Comparison of ENCODE assay signal across 8 cellular contexts in genomic region chr6:12011276-12012112, GRCh38. TPM values are rescaled to one million over a fixed set of nuclear protein-coding genes. Genes with fewer than 3 reads are reported as not detected.
A peak's percentile ranks its signal among the peaks of the same experiment; 100 is the strongest.
DNase-seq lines count a peak whose midpoint lies in the region; ATAC-seq and TF ChIP-seq lines count a peak whose summit lies in the region.

No MANE protein-coding gene starts in this region.

- no peak overlapping the region for H2AFZ ChIP-seq in PC-9

- TF ChIP-seq CTCF in PC-9 (conservative IDR thresholded peaks at IDR 0.05): no peak

- H3K27ac Mint-ChIP-seq in activated T-cell treated with anti-CD3 and anti-CD28 coated beads, Interleukin-2, amount 50 U/mL, for 24 hours: peak overlapping the region; percentile 97
- peak overlapping the region; percentile 95 to 100 (median 98) for H3K27ac Mint-ChIP-seq in naive B cell
- H3K27ac Mint-ChIP-seq in stimulated activated effector memory CD8-positive, alpha-beta T cell treated with anti-CD3 and anti-CD28 coated beads, Interleukin-12 subunit alpha, Interleukin-12 subunit beta, amount 100 ng/mL, for 72 hours: peak overlapping the region; percentile 99

- no peaks in the 10 kb centered on the region for H3K9me2 ChIP-seq in PC-9 (ENCODE audit: insufficient read depth)

- peak; percentile 59 for DNase-seq in DMS79 (lab: John Stamatoyannopoulos, UW)
- DNase-seq in Jurkat, Clone E6-1 (ENCODE audit: low read depth, low spot score): peak; percentile 90
- peak; percentile 95 to 97 for DNase-seq in PC-9
- DNase-seq in activated T-cell treated with anti-CD3 and anti-CD28 coated beads, Interleukin-2, amount 50 U/mL, for 24 hours: peak; percentile 97
- peak; percentile 96 for DNase-seq in erythroblast (lab: John Stamatoyannopoulos, UW)
- peak; percentile 95 for DNase-seq in naive B cell
- peak; percentile 83 to 95 for DNase-seq in stimulated activated effector memory CD8-positive, alpha-beta T cell treated with anti-CD3 and anti-CD28 coated beads, Interleukin-12 subunit alpha, Interleukin-12 subunit beta, amount 100 ng/mL, for 72 hours (ENCODE audit: low spot score in 2 of 2)

- H3K27me3 ChIP-seq in PC-9 (ENCODE audit: insufficient read depth, low read depth): no peaks in the 10 kb centered on the region

- ATAC-seq in GM21717 (IDR thresholded peaks at IDR 0.05; ENCODE audit: unreplicated experiment) (peak; percentile 57), naive B cell (ENCODE audit: low read depth in 2 of 2) (peak; percentile 68 to 70)
- ATAC-seq in stimulated activated effector memory CD8-positive, alpha-beta T cell treated with anti-CD3 and anti-CD28 coated beads, Interleukin-12 subunit alpha, Interleukin-12 subunit beta, amount 100 ng/mL, for 72 hours: peak; percentile 87

- H3K36me3 Mint-ChIP-seq in activated T-cell treated with anti-CD3 and anti-CD28 coated beads, Interleukin-2, amount 50 U/mL, for 24 hours (ENCODE audit: low read depth): peaks cover 55% of the 10 kb centered on the region
- H3K36me3 Mint-ChIP-seq in naive B cell: peaks cover 13 to 14% of the 10 kb centered on the region in 2 donors
- H3K36me3 Mint-ChIP-seq in stimulated activated effector memory CD8-positive, alpha-beta T cell treated with anti-CD3 and anti-CD28 coated beads, Interleukin-12 subunit alpha, Interleukin-12 subunit beta, amount 100 ng/mL, for 72 hours: peaks cover 53% of the 10 kb centered on the region

- H3K27ac ChIP-seq in PC-9: peak overlapping the region; percentile 96; the same call in 1 of the 2 replicates

- peaks cover 42% of the 10 kb centered on the region for H3K79me2 ChIP-seq in PC-9 (ENCODE audit: low read depth)

- no TSS peak for BruUV-seq in PC-9 (replicated peaks; lab: Mats Ljungman, UMichigan)

- POLR2A ChIA-PET in PC-9 (lab: Charles Lee; ENCODE audit: unreplicated experiment): interaction anchor here (0.8 kb wide), 1 partner anchor 242 kb away, joined by 6 read pairs; no protein-coding TSS in a partner anchor

- H3K4me3 Mint-ChIP-seq in activated T-cell treated with anti-CD3 and anti-CD28 coated beads, Interleukin-2, amount 50 U/mL, for 24 hours: peak overlapping the region; percentile 87
- peak overlapping the region; percentile 89 to 100 (median 97) for H3K4me3 Mint-ChIP-seq in naive B cell
- peak overlapping the region; percentile 92 for H3K4me3 Mint-ChIP-seq in stimulated activated effector memory CD8-positive, alpha-beta T cell treated with anti-CD3 and anti-CD28 coated beads, Interleukin-12 subunit alpha, Interleukin-12 subunit beta, amount 100 ng/mL, for 72 hours

- H3K9me3 ChIP-seq in PC-9 (ENCODE audit: insufficient read depth, low read depth): peaks cover 12% of the 10 kb centered on the region

- no peaks in the 10 kb centered on the region for H3K27me3 Mint-ChIP-seq in activated T-cell treated with anti-CD3 and anti-CD28 coated beads, Interleukin-2, amount 50 U/mL, for 24 hours
- H3K27me3 Mint-ChIP-seq in naive B cell: no peaks in the 10 kb centered on the region

- peaks cover 41% of the 10 kb centered on the region for H3K4me1 ChIP-seq in PC-9 (replicated peaks; ENCODE audit: insufficient read depth)

- H3K4me1 Mint-ChIP-seq in activated T-cell treated with anti-CD3 and anti-CD28 coated beads, Interleukin-2, amount 50 U/mL, for 24 hours (ENCODE audit: low read depth): peaks cover 59% of the 10 kb centered on the region
- peaks cover 34 to 51% (median 35%) of the 10 kb centered on the region in 3 donors for H3K4me1 Mint-ChIP-seq in naive B cell
- H3K4me1 Mint-ChIP-seq in stimulated activated effector memory CD8-positive, alpha-beta T cell treated with anti-CD3 and anti-CD28 coated beads, Interleukin-12 subunit alpha, Interleukin-12 subunit beta, amount 100 ng/mL, for 72 hours: peaks cover 39% of the 10 kb centered on the region

- CTCF ChIA-PET in PC-9 (lab: Charles Lee): interaction anchor here (0.6 kb wide), 1 partner anchor 223 kb away, joined by 3 read pairs; no protein-coding TSS in a partner anchor

- H3K36me3 ChIP-seq in PC-9 (ENCODE audit: low read depth): peaks cover 22% of the 10 kb centered on the region

- peak overlapping the region; percentile 72 for H3K4me3 ChIP-seq in Jurkat, Clone E6-1 (ENCODE audit: low read length)
- H3K4me3 ChIP-seq in PC-9: peak overlapping the region; percentile 87; the same call in 1 of the 2 replicates

- H4K20me1 ChIP-seq in PC-9 (ENCODE audit: insufficient read depth): no peaks in the 10 kb centered on the region

- peaks cover 50% of the 10 kb centered on the region for H3F3A ChIP-seq in PC-9 (ENCODE audit: insufficient read depth, low read depth)

- no peak for TF ChIP-seq POLR2A in erythroblast (IDR thresholded peaks at IDR 0.05; ENCODE audit: low read length)

- peaks cover 4% of the 10 kb centered on the region for H3K9me3 Mint-ChIP-seq in activated T-cell treated with anti-CD3 and anti-CD28 coated beads, Interleukin-2, amount 50 U/mL, for 24 hours
- H3K9me3 Mint-ChIP-seq in naive B cell: no peaks in the 10 kb centered on the region
- no peaks in the 10 kb centered on the region for H3K9me3 Mint-ChIP-seq in stimulated activated effector memory CD8-positive, alpha-beta T cell treated with anti-CD3 and anti-CD28 coated beads, Interleukin-12 subunit alpha, Interleukin-12 subunit beta, amount 100 ng/mL, for 72 hours

- intact Hi-C loops in PC-9 (cut with micrococcal nuclease; ENCODE audit: unreplicated experiment): loop anchor here (1.0 to 5.0 kb wide), 7 partner anchors 136 to 595 kb away; no protein-coding TSS in a partner anchor

- H3K4me2 ChIP-seq in PC-9: no peak overlapping the region

RNA-seq across cellular contexts. Expression of gene HIVEP1, which starts 0.6 kb away (rescaled TPM):
- polyA plus RNA-seq in Jurkat, Clone E6-1 (2012; ENCODE audit: insufficient read depth, insufficient read length): 4.3 TPM
- 24.2 and 32.6 TPM in 2 replicates for total RNA-seq in PC-9 (2021)
- 10 to 100 TPM in 1 of 6 donors, 1 to 10 TPM in 4, not detected in 1; 8.2 to 10.2 (median 8.7) TPM for polyA plus RNA-seq in naive B cell (ENCODE audit: low read depth in 6 of 6)

Comparison
In these comparisons a context has a peak if more than half of its experiments do, and no peak if none do; other contexts are left out.
1. Peak in every context shown above with its lines: DNase-seq, ATAC-seq, H3K4me3 ChIP-seq and H3K27ac ChIP-seq.